In the genomic region with DNA sequence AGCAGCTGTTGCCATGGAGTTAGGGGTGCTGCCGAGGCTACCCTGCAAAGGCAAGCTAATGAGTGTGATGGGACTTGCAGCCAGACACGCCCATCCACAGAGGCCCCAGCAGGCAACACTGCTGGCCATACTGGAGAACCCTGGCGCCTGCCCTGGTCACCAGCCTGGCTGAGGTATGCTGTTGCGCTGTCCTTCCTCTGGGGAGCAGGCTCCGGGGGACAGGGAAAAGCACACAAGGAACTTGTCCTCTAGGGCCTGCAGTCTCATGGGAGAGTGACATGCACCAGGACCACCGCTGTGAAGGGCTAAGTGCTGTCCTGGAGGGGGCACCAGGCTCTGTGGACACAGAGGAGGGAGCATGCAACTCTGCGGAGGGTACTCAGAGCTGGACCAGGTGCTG, we compare ENCODE assay signal across 1 cellular context.
TF ChIP-seq lines count a peak whose summit lies in the region.

No MANE protein-coding gene starts in this region.

TF ChIP-seq in HCT116, 20 proteins besides CTCF, POLR2A, EP300 and RAD21:
- no peak for TF ChIP-seq CEBPB (IDR thresholded peaks at IDR 0.05; ENCODE audit: low read depth)
- TF ChIP-seq, protein P1, sequence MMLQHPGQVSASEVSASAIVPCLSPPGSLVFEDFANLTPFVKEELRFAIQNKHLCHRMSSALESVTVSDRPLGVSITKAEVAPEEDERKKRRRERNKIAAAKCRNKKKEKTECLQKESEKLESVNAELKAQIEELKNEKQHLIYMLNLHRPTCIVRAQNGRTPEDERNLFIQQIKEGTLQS (IDR thresholded peaks at IDR 0.05), result no peak
TF ChIP-seq in HCT116: peak in this region for 0.
